ENCODE assay signal across 19 cellular contexts in genomic region chr10:78771215-78771614, GRCh38.
"Had no signal": no experiment of that assay in that cellular context is flagged by ENCODE, and none has a peak within 500 bp of the region (broad histone marks: within the 10 kb centered on the region; RNA-seq: fewer than 3 reads in every experiment).

No MANE protein-coding gene starts in this region.

- H3K4me3 ChIP-seq: body of pancreas, suprapubic skin had no signal

- FAIRE-seq: colon, frontal cortex, kidney had no signal

- H3K36me3 ChIP-seq: neutrophil, suprapubic skin had no signal

- H3K27me3 ChIP-seq: body of pancreas, neutrophil, suprapubic skin had no signal

- H3K27ac ChIP-seq: neutrophil, suprapubic skin had no signal

- H3K9me3 ChIP-seq: body of pancreas, neutrophil, suprapubic skin had no signal

- ATAC-seq: body of pancreas, left lobe of liver, WTC11 had no signal

- DNase-seq: activated CD4-positive, alpha-beta memory T cell treated with anti-CD3 and anti-CD28 coated beads, Interleukin-2, amount 10 ng/mL, durations not matched to agents 7 days and 5 days; activated CD4-positive, alpha-beta T cell treated with anti-CD3 and anti-CD28 coated beads for 48 hours; activated naive CD4-positive, alpha-beta T cell treated with Interleukin-2 at 50 U/mL for 16 hours; activated naive CD8-positive, alpha-beta T cell treated with anti-CD3 and anti-CD28 coated beads, Interleukin-2, amount 10 ng/mL, durations not matched to agents 7 days and 5 days; central memory CD4-positive, alpha-beta T cell; kidney; mammary epithelial cell; naive B cell; retina; stimulated activated CD4-positive, alpha-beta T cell treated with anti-CD3 and anti-CD28 coated beads, Interleukin-2, amount 100 ng/mL, for 24 hours; SW 1271; T-helper 2 cell had no signal
